In the genomic region with DNA sequence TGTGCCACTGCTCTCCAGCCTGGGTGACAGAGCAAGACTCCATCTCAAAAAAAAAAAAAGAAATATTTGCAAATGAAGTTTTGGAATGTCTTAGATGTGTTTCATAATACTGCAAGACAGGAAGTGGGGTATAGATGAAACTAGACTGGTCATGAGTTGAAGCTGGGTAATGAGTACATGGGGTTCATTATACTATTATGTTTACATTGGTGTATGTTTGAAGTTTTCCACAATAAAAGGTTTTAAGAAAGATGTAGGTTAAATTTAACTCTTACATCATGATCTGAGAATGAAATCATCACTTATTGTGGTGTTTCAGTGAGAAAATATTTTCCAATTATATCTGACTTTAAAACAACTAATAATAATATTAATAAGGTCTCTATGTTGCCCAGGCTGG, we compare ENCODE assay signal across 16 cellular contexts. TPM values are rescaled to one million over a fixed set of nuclear protein-coding genes. Genes with fewer than 3 reads are reported as not detected.
DNase-seq lines count a peak whose midpoint lies in the region; ATAC-seq and TF ChIP-seq lines count a peak whose summit lies in the region.
"Had no signal": no experiment of that assay in that cellular context is flagged by ENCODE, and none has a peak within 500 bp of the region (broad histone marks: within the 10 kb centered on the region; RNA-seq: fewer than 3 reads in every experiment).

No MANE protein-coding gene starts in this region.

- ATAC-seq in GM19452 (IDR thresholded peaks at IDR 0.05; ENCODE audit: unreplicated experiment) (peak; percentile 74), SK-N-SH treated with all-trans-retinoic acid at 6 μM for 48 hours (no peak), GM18498 (IDR thresholded peaks at IDR 0.05; ENCODE audit: unreplicated experiment) (no peak)

- H3K4me1 Mint-ChIP-seq in activated CD4-positive, alpha-beta memory T cell treated with anti-CD3 and anti-CD28 coated beads for 36 hours (ENCODE audit: low read depth): peaks cover 32% of the 10 kb centered on the region
- H3K4me1 Mint-ChIP-seq: neural crest cell had no signal

- CTCF ChIA-PET in activated CD4-positive, alpha-beta memory T cell treated with anti-CD3 and anti-CD28 coated beads for 36 hours (lab: Charles Lee): no interaction called here

- peaks cover 43% of the 10 kb centered on the region for H3K36me3 Mint-ChIP-seq in activated CD4-positive, alpha-beta memory T cell treated with anti-CD3 and anti-CD28 coated beads for 36 hours

- no peak overlapping the region for H3K4me3 ChIP-seq in fibroblast of mammary gland (ENCODE audit: control insufficient read depth, low read depth, low read length)

- no peak overlapping the region for H3K4me3 Mint-ChIP-seq in activated CD4-positive, alpha-beta memory T cell treated with anti-CD3 and anti-CD28 coated beads for 36 hours
- H3K4me3 Mint-ChIP-seq: activated B cell treated with CpG ODN at 0.5 μM for 24 hours; activated naive CD4-positive, alpha-beta T cell treated with anti-CD3 and anti-CD28 coated beads, Interleukin-2, amount 50 U/mL, for 24 hours; neural crest cell; type B pancreatic cell had no signal

- DNase-seq in GM03348 (ENCODE audit: low spot score) (peak; percentile 41), HS-5 (ENCODE audit: low read depth) (peak; percentile 14), fibroblast of mammary gland (ENCODE audit: low read depth) (peak; percentile 39)
- no peak for DNase-seq in activated CD4-positive, alpha-beta memory T cell treated with anti-CD3 and anti-CD28 coated beads for 36 hours
- no peak for DNase-seq in stimulated activated CD4-positive, alpha-beta T cell treated with anti-CD3 and anti-CD28 coated beads, Interleukin-1b, Interleukin-23, amount 100 ng/mL, for 48 hours
- DNase-seq: activated B cell treated with CpG ODN at 0.5 μM for 24 hours; DMS79 treated with DMSO at 0.1 percent for 48 hours; NCI-H2029 treated with DMSO at 0.1 percent for 48 hours; RPMI8226; stimulated activated CD4-positive, alpha-beta T cell treated with anti-CD3 and anti-CD28 coated beads, Interleukin-4, amount 100 ng/mL, for 24 hours had no signal

- POLR2A ChIA-PET in activated CD4-positive, alpha-beta memory T cell treated with anti-CD3 and anti-CD28 coated beads for 36 hours (lab: Charles Lee): interaction anchor here (0.6 to 0.7 kb wide), 2 partner anchors 14 to 242 kb away, joined by 3 read pairs; no protein-coding TSS in a partner anchor

- intact Hi-C loops in activated CD4-positive, alpha-beta memory T cell treated with anti-CD3 and anti-CD28 coated beads for 36 hours (cut with micrococcal nuclease): loop anchor here (5.0 kb wide), 1 partner anchor 93 kb away; no protein-coding TSS in a partner anchor

- no peak for TF ChIP-seq CTCF in fibroblast of mammary gland (conservative IDR thresholded peaks at IDR 0.05; ENCODE audit: control insufficient read depth, insufficient read depth, low read depth, low read length)

- no peaks in the 10 kb centered on the region for H3K27me3 Mint-ChIP-seq in activated CD4-positive, alpha-beta memory T cell treated with anti-CD3 and anti-CD28 coated beads for 36 hours
- H3K27me3 Mint-ChIP-seq: activated B cell treated with CpG ODN at 0.5 μM for 24 hours; activated naive CD4-positive, alpha-beta T cell treated with anti-CD3 and anti-CD28 coated beads, Interleukin-2, amount 50 U/mL, for 24 hours; type B pancreatic cell had no signal

- H3K9me3 Mint-ChIP-seq in activated CD4-positive, alpha-beta memory T cell treated with anti-CD3 and anti-CD28 coated beads for 36 hours: peaks cover 24% of the 10 kb centered on the region

- no peak overlapping the region for H3K27ac Mint-ChIP-seq in activated CD4-positive, alpha-beta memory T cell treated with anti-CD3 and anti-CD28 coated beads for 36 hours
- H3K27ac Mint-ChIP-seq: activated B cell treated with CpG ODN at 0.5 μM for 24 hours; activated naive CD4-positive, alpha-beta T cell treated with anti-CD3 and anti-CD28 coated beads, Interleukin-2, amount 50 U/mL, for 24 hours; type B pancreatic cell had no signal

TF ChIP-seq in SK-N-SH treated with all-trans-retinoic acid at 6 μM for 48 hours, 23 proteins besides CTCF, POLR2A, EP300 and RAD21:
- TF ChIP-seq ZNF70 (CRISPR knock-in tag; IDR thresholded peaks at IDR 0.05) (no peak), TOX (CRISPR knock-in tag; IDR thresholded peaks at IDR 0.05; ENCODE audit: borderline replicate concordance) (no peak)

RNA-seq across cellular contexts. Expression of a gene that starts 19.0 kb away (rescaled TPM):
- 10 to 100 TPM; 21.1 to 21.6 TPM for total RNA-seq in activated CD4-positive, alpha-beta memory T cell treated with anti-CD3 and anti-CD28 coated beads for 36 hours

Comparison
In these comparisons a context has a peak if more than half of its experiments do, and no peak if none do; other contexts are left out.
1. DNase-seq: peak in GM03348 (single experiment), HS-5 (single experiment) and fibroblast of mammary gland (single experiment); none in activated CD4-positive, alpha-beta memory T cell treated with anti-CD3 and anti-CD28 coated beads for 36 hours (single experiment) and stimulated activated CD4-positive, alpha-beta T cell treated with anti-CD3 and anti-CD28 coated beads, Interleukin-1b, Interleukin-23, amount 100 ng/mL, for 48 hours (single experiment).